23 cellular contexts compared by ENCODE assay signal in genomic region chr4:140732780-140733179, GRCh38. TPM values are rescaled to one million over a fixed set of nuclear protein-coding genes. Genes with fewer than 3 reads are reported as not detected.
DNase-seq lines count a peak whose midpoint lies in the region; ATAC-seq and TF ChIP-seq lines count a peak whose summit lies in the region.
"Had no signal": no experiment of that assay in that cellular context is flagged by ENCODE, and none has a peak within 500 bp of the region (broad histone marks: within the 10 kb centered on the region; RNA-seq: fewer than 3 reads in every experiment).

No MANE protein-coding gene starts in this region.

- H3K27ac ChIP-seq in breast epithelium (peak overlapping the region; percentile 34 to 68), left ventricle myocardium inferior (replicated peaks) (peak overlapping the region; percentile 15), SK-N-MC (peak overlapping the region; percentile 22; the same call in 1 of the 2 replicates), A673 (ENCODE audit: low read depth, low read length, poor library complexity, severe bottlenecking) (no peak overlapping the region), dorsolateral prefrontal cortex (no peak overlapping the region)
- H3K27ac ChIP-seq: 22Rv1; BLaER1 treated with 17β-estradiol and CSF1 and Interleukin-3, amounts not matched to agents 10 nM and 100 nM had no signal

- POLR2A ChIA-PET in MCF 10A (lab: Yijun Ruan, JAX) (interaction anchor here (1.3 kb wide), 1 partner anchor 24 kb away, joined by 12 read pairs; the partner anchor contains the start of gene TBC1D9), A673 (lab: Charles Lee; ENCODE audit: low non-redundant PET) (no interaction called here)

- H3K36me3 Mint-ChIP-seq in MCF 10A (ENCODE audit: insufficient read depth, unreplicated experiment) (peaks cover 6% of the 10 kb centered on the region), mesothelial cell of epicardium (no peaks in the 10 kb centered on the region)

- H3K27me3 ChIP-seq in breast epithelium (no peaks in the 10 kb centered on the region), left ventricle myocardium inferior (ENCODE audit: low read depth) (no peaks in the 10 kb centered on the region), A673 (replicated peaks; ENCODE audit: insufficient read depth, low read depth, low read length, poor library complexity) (no peaks in the 10 kb centered on the region), dorsolateral prefrontal cortex (no peaks in the 10 kb centered on the region)
- H3K27me3 ChIP-seq: BE2C; BLaER1 treated with 17β-estradiol and CSF1 and Interleukin-3, amounts not matched to agents 10 nM and 100 nM had no signal

- ATAC-seq in left cardiac atrium, result no peak
- ATAC-seq: GM23338, HCT116 had no signal

- H3K4me3 ChIP-seq in breast epithelium (no peak overlapping the region), left ventricle myocardium inferior (no peak overlapping the region), SK-N-MC (no peak overlapping the region), A673 (ENCODE audit: low read depth, low read length, poor library complexity, severe bottlenecking) (no peak overlapping the region), dorsolateral prefrontal cortex (no peak overlapping the region)
- H3K4me3 ChIP-seq: BLaER1 treated with 17β-estradiol and CSF1 and Interleukin-3, amounts not matched to agents 10 nM and 100 nM; GM23338 had no signal

- intact Hi-C loops in breast epithelium (cut with DNase I; ENCODE audit: low total_unique reads) (no loop called here), MCF 10A (cut with micrococcal nuclease) (no loop called here), left ventricle myocardium inferior (cut with micrococcal nuclease) (no loop called here), left cardiac atrium (cut with DNase I) (no loop called here), A673 (cut with micrococcal nuclease; ENCODE audit: unreplicated experiment) (no loop called here), dorsolateral prefrontal cortex (cut with DNase I) (no loop called here)

- H3K9ac ChIP-seq in SK-N-MC (ENCODE audit: insufficient read length), result no peak overlapping the region
- H3K9ac ChIP-seq: BLaER1 treated with 17β-estradiol and CSF1 and Interleukin-3, amounts not matched to agents 10 nM and 100 nM had no signal

- H3K27me3 Mint-ChIP-seq in MCF 10A (ENCODE audit: insufficient read depth, unreplicated experiment) (no peaks in the 10 kb centered on the region), mesothelial cell of epicardium (ENCODE audit: low read depth) (no peaks in the 10 kb centered on the region)
- H3K27me3 Mint-ChIP-seq: CD4-positive, alpha-beta T cell had no signal

- DNase-seq in breast epithelium (ENCODE audit: low spot score in 2 of 2) (no peak), MCF 10A (ENCODE audit: unreplicated experiment) (no peak), left ventricle myocardium inferior (no peak), left cardiac atrium (no peak), SK-N-MC (ENCODE audit: low read depth, low spot score) (no peak), mesothelial cell of epicardium (ENCODE audit: low spot score in 2 of 2, unreplicated experiment in 2 of 2) (no peak), A673 (ENCODE audit: low spot score) (no peak), dorsolateral prefrontal cortex (no peak)
- DNase-seq: ACHN; AML-193; BE2C; Calu3; CD4-positive, alpha-beta T cell; COR-L47; DMS53; DMS79 treated with DMSO at 0.1 percent for 48 hours; GF-D8; H9 had no signal

- H3K9me3 Mint-ChIP-seq in MCF 10A (ENCODE audit: unreplicated experiment) (no peaks in the 10 kb centered on the region), mesothelial cell of epicardium (no peaks in the 10 kb centered on the region)
- H3K9me3 Mint-ChIP-seq: CD14-positive monocyte; CD4-positive, alpha-beta T cell; GM23338; H9 had no signal

- H3K4me1 ChIP-seq in breast epithelium, result peaks cover 0 to 12% of the 10 kb centered on the region in 2 donors
- peaks cover 83% of the 10 kb centered on the region for H3K4me1 ChIP-seq in left ventricle myocardium inferior
- peaks cover 14% of the 10 kb centered on the region for H3K4me1 ChIP-seq in A673 (ENCODE audit: insufficient read depth, low read length, poor library complexity, severe bottlenecking)

- BruUV-seq in MCF 10A (replicated peaks; lab: Mats Ljungman, UMichigan), result no TSS peak
- BruUV-seq in A673 (replicated peaks; lab: Mats Ljungman, UMichigan), result no TSS peak

- TF ChIP-seq CTCF in breast epithelium (IDR thresholded peaks at IDR 0.05) (no peak), MCF 10A (IDR thresholded peaks at IDR 0.05; ENCODE audit: unreplicated experiment) (no peak), left ventricle myocardium inferior (IDR thresholded peaks at IDR 0.05; ENCODE audit: borderline replicate concordance) (no peak), mesothelial cell of epicardium (IDR thresholded peaks at IDR 0.05; ENCODE audit: unreplicated experiment) (no peak), A673 (conservative IDR thresholded peaks at IDR 0.05; ENCODE audit: low read depth, low read length) (no peak), dorsolateral prefrontal cortex (IDR thresholded peaks at IDR 0.05 in 54 of 56, conservative IDR thresholded peaks at IDR 0.05 in 2 of 56; ENCODE audit: low read depth in 1 of 56, partially characterized antibody in 56 of 56) (no peak)

- TF ChIP-seq POLR2A in breast epithelium (IDR thresholded peaks at IDR 0.05), result no peak

- H3K36me3 ChIP-seq in breast epithelium, result no peaks in the 10 kb centered on the region
- H3K36me3 ChIP-seq in left ventricle myocardium inferior, result no peaks in the 10 kb centered on the region
- peaks cover 5% of the 10 kb centered on the region; the same call in 1 of the 2 replicates for H3K36me3 ChIP-seq in SK-N-MC (ENCODE audit: insufficient read depth, low read length)
- no peaks in the 10 kb centered on the region for H3K36me3 ChIP-seq in A673 (ENCODE audit: insufficient read depth, low read length, poor library complexity, severe bottlenecking)
- H3K36me3 ChIP-seq: BE2C; BLaER1 treated with 17β-estradiol and CSF1 and Interleukin-3, amounts not matched to agents 10 nM and 100 nM had no signal

- H3K4me1 Mint-ChIP-seq in MCF 10A (ENCODE audit: insufficient read depth, unreplicated experiment) (peaks cover 17% of the 10 kb centered on the region), mesothelial cell of epicardium (peaks cover 67% of the 10 kb centered on the region)

- H3K27ac Mint-ChIP-seq in MCF 10A (ENCODE audit: low read depth, unreplicated experiment) (no peak overlapping the region), mesothelial cell of epicardium (peak overlapping the region; percentile 77)
- H3K27ac Mint-ChIP-seq: CD14-positive monocyte; CD4-positive, alpha-beta T cell; GM23338 had no signal

- H3K4me3 Mint-ChIP-seq in MCF 10A (ENCODE audit: unreplicated experiment) (no peak overlapping the region), mesothelial cell of epicardium (no peak overlapping the region)
- H3K4me3 Mint-ChIP-seq: CD14-positive monocyte; CD4-positive, alpha-beta T cell; GM23338; H9 had no signal

- CTCF ChIA-PET in MCF 10A (lab: Yijun Ruan, JAX) (no interaction called here), A673 (lab: Charles Lee) (no interaction called here)

- H3K9me3 ChIP-seq in breast epithelium (no peaks in the 10 kb centered on the region), left ventricle myocardium inferior (replicated peaks) (no peaks in the 10 kb centered on the region), SK-N-MC (ENCODE audit: low read depth, low read length) (no peaks in the 10 kb centered on the region), A673 (ENCODE audit: low read depth, low read length, poor library complexity, severe bottlenecking) (no peaks in the 10 kb centered on the region)
- H3K9me3 ChIP-seq: BE2C; BLaER1 treated with 17β-estradiol and CSF1 and Interleukin-3, amounts not matched to agents 10 nM and 100 nM had no signal

RNA-seq across cellular contexts. Expression of gene TBC1D9, which starts 23.4 kb away (rescaled TPM):
- total RNA-seq in breast epithelium, result 100 to 1,000 TPM in 2 of 3 donors, 10 to 100 TPM in 1; 28.3 to 195 (median 152) TPM
- total RNA-seq in MCF 10A (2022), result 17.4 and 23.2 TPM in 2 replicates
- total RNA-seq in left ventricle myocardium inferior, result 11.4 TPM
- total RNA-seq in left cardiac atrium, result 10 to 100 TPM; 15.6 to 17.2 TPM
- 49.6 to 54.2 TPM (median 52.4 TPM) in 3 replicates for total RNA-seq in mesothelial cell of epicardium
- 20.6 and 22.4 TPM in 2 replicates for total RNA-seq in A673 (2021)
- 10 to 100 TPM; 17.1 to 67.7 (median 41.2) TPM for total RNA-seq in dorsolateral prefrontal cortex

Comparison
In these comparisons a context has a peak if more than half of its experiments do, and no peak if none do; other contexts are left out.
1. H3K27ac ChIP-seq: peak in breast epithelium (2 of 2), left ventricle myocardium inferior (single experiment) and SK-N-MC (single experiment); none in A673 (single experiment) and dorsolateral prefrontal cortex (0 of 59).